ENCODE assay signal across 8 cellular contexts in the genomic region with DNA sequence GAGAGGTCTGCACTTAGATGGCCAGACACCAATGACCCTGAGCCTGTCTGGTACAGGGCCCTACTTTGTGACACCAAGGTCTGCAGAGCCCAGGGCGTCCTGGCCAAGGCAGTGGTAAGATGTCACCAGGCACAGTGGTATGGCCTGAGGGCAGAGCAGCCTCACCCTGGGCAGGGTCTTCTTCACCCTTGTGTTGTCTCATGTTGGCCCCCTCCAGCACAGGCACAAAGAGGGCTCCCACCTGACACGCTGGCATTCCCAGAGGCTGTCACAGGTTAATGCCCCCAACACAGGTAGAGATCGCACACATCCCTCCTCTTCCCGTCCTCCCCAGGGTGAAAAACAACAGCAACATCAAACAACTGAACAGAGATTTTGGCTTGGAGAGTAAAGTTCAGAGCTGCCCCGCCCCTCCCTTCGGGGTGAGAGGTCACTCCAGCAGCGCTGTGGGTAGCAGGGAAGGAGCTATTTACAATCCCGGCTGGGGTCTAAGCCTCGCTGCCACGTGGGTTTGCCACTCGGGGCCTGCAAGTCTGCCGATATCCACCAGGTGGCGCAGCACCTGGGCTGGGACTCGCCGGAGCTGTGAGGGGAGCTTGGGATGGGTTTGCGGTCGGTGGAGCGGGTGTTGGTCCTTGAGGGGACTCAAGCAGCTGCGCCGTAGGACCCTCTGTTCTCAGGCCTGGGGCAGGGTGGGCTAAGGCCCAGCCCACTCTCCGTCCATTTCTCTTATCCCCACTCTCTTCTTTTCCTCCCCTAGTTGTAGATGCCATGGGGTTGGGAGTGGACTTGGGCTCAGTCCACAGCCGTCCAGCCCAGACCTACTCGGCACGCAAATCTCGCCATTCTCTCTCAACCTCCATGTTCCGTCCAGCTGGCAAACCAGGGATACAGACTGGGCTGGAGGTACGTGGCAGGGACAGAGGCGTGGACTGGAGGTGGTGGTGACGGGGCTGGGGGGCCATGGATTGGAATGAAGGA. TPM values are rescaled to one million over a fixed set of nuclear protein-coding genes. Genes with fewer than 3 reads are reported as not detected.
DNase-seq lines count a peak whose midpoint lies in the region; ATAC-seq and TF ChIP-seq lines count a peak whose summit lies in the region.

No MANE protein-coding gene starts in this region.

- no peaks in the 10 kb centered on the region for H3K27me3 ChIP-seq in SU-DHL-6 (ENCODE audit: low read length)
- no peaks in the 10 kb centered on the region for H3K27me3 ChIP-seq in heart right ventricle

- peaks cover 3% of the 10 kb centered on the region for H3K27me3 Mint-ChIP-seq in activated naive CD8-positive, alpha-beta T cell treated with anti-CD3 and anti-CD28 coated beads for 36 hours

- H3K36me3 Mint-ChIP-seq in activated naive CD8-positive, alpha-beta T cell treated with anti-CD3 and anti-CD28 coated beads for 36 hours: no peaks in the 10 kb centered on the region

- H3K4me3 ChIP-seq in SU-DHL-6 (ENCODE audit: insufficient read depth, low read length, poor library complexity, severe bottlenecking): no peak overlapping the region
- H3K4me3 ChIP-seq in heart right ventricle: no peak overlapping the region

- peak overlapping the region; percentile 17; the same call in 1 of the 2 replicates for H3K9ac ChIP-seq in SU-DHL-6 (ENCODE audit: low read length)

- no peak overlapping the region for H3K27ac Mint-ChIP-seq in activated naive CD8-positive, alpha-beta T cell treated with anti-CD3 and anti-CD28 coated beads for 36 hours

- intact Hi-C loops in heart right ventricle (cut with DNase I): loop anchor here in 9 of 10 donors (1.0 to 5.0 kb wide), 8 partner anchors 36 to 79 kb away; a partner anchor contains a TSS

- H3K9me3 Mint-ChIP-seq in activated naive CD8-positive, alpha-beta T cell treated with anti-CD3 and anti-CD28 coated beads for 36 hours: no peaks in the 10 kb centered on the region

- no peaks in the 10 kb centered on the region for H3K9me3 ChIP-seq in SU-DHL-6 (ENCODE audit: insufficient read depth, low read length)
- no peaks in the 10 kb centered on the region for H3K9me3 ChIP-seq in heart right ventricle

- H3K4me1 ChIP-seq in heart right ventricle: peaks cover 0 to 31% (median 21%) of the 10 kb centered on the region in 9 donors

- peak overlapping the region; percentile 94 for H2AFZ ChIP-seq in SU-DHL-6 (ENCODE audit: low read depth, low read length, severe bottlenecking)

- H3K27ac ChIP-seq in SU-DHL-6 (ENCODE audit: low read depth, low read length) (no peak overlapping the region), heart right ventricle (no peak overlapping the region)

- H3F3A ChIP-seq in SU-DHL-6 (ENCODE audit: insufficient read depth): no peaks in the 10 kb centered on the region

- DNase-seq in GM03348 (ENCODE audit: low spot score) (peak; percentile 86), NCI-H1092 (lab: John Stamatoyannopoulos, UW) (peak; percentile 77), heart right ventricle (peak; percentile 79 to 84), putamen (ENCODE audit: low spot score) (peak; percentile 62)
- DNase-seq in activated naive CD8-positive, alpha-beta T cell treated with anti-CD3 and anti-CD28 coated beads for 36 hours: peak; percentile 82

- no peaks in the 10 kb centered on the region for H3K9me2 ChIP-seq in SU-DHL-6 (replicated peaks; ENCODE audit: insufficient read depth, low read length)

- TF ChIP-seq CTCF in SU-DHL-6 (IDR thresholded peaks at IDR 0.05; ENCODE audit: insufficient read depth, low read length, poor library complexity, severe bottlenecking) (peak; percentile 84), heart right ventricle (IDR thresholded peaks at IDR 0.05) (peak; percentile 94 to 99 (median 99))

- peak overlapping the region; percentile 27 for H3K4me2 ChIP-seq in SU-DHL-6 (ENCODE audit: low read depth, low read length, poor library complexity, severe bottlenecking)

- no peaks in the 10 kb centered on the region for H3K36me3 ChIP-seq in SU-DHL-6 (ENCODE audit: low read length)
- H3K36me3 ChIP-seq in heart right ventricle: no peaks in the 10 kb centered on the region

- no peaks in the 10 kb centered on the region for H3K79me2 ChIP-seq in SU-DHL-6 (ENCODE audit: insufficient read depth, low read length)

- H3K4me1 Mint-ChIP-seq in activated naive CD8-positive, alpha-beta T cell treated with anti-CD3 and anti-CD28 coated beads for 36 hours: peaks cover 3% of the 10 kb centered on the region

- H3K4me3 Mint-ChIP-seq in activated naive CD8-positive, alpha-beta T cell treated with anti-CD3 and anti-CD28 coated beads for 36 hours: no peak overlapping the region

- ATAC-seq in heart right ventricle: peak; percentile 37 to 74 (median 62)
- no peak for ATAC-seq in GM21619 (IDR thresholded peaks at IDR 0.05; ENCODE audit: unreplicated experiment)
- no peak for ATAC-seq in GM21723 (IDR thresholded peaks at IDR 0.05; ENCODE audit: unreplicated experiment)

- 24 to 27% methylated on average over 29 of the region's 29 CpGs for WGBS in heart right ventricle, 2 donors

- H4K20me1 ChIP-seq in SU-DHL-6 (ENCODE audit: low read depth, low read length): no peaks in the 10 kb centered on the region

RNA-seq across cellular contexts. Expression of a gene that starts 12.7 kb away (rescaled TPM):
- total RNA-seq in activated naive CD8-positive, alpha-beta T cell treated with anti-CD3 and anti-CD28 coated beads for 36 hours: 1 to 10 TPM; 4.5 to 4.6 TPM
- total RNA-seq in heart right ventricle: 1 to 10 TPM in 1 of 10 donors, under 1 TPM in 8, not detected in 1; 0.23 to 1.9 (median 0.46) TPM
- 1 to 10 TPM in 1 of 2 donors, under 1 TPM in 1; 0.95 to 1.8 TPM for polyA plus RNA-seq in heart right ventricle

RNA-seq across cellular contexts. Expression of a gene that starts 27.8 kb away (rescaled TPM):
- total RNA-seq in activated naive CD8-positive, alpha-beta T cell treated with anti-CD3 and anti-CD28 coated beads for 36 hours: 1 to 10 TPM; 2.1 to 2.5 TPM
- total RNA-seq in heart right ventricle: 1 to 10 TPM in 8 of 10 donors, under 1 TPM in 2; 0.49 to 2.8 (median 1.8) TPM
- 1 to 10 TPM; 4.2 to 5.4 TPM for polyA plus RNA-seq in heart right ventricle

RNA-seq across cellular contexts. Expression of a gene that starts 36.3 kb away (rescaled TPM):
- under 1 TPM; 0.49 to 0.74 TPM for total RNA-seq in activated naive CD8-positive, alpha-beta T cell treated with anti-CD3 and anti-CD28 coated beads for 36 hours
- 10 to 100 TPM; 28.9 to 50.0 (median 35.6) TPM for total RNA-seq in heart right ventricle
- 100 to 1,000 TPM in 1 of 2 donors, 10 to 100 TPM in 1; 44.2 to 104 TPM for polyA plus RNA-seq in heart right ventricle

RNA-seq across cellular contexts. Expression of a gene that starts 40.2 kb away (rescaled TPM):
- 10 to 100 TPM; 31.6 to 32.5 TPM for total RNA-seq in activated naive CD8-positive, alpha-beta T cell treated with anti-CD3 and anti-CD28 coated beads for 36 hours
- total RNA-seq in heart right ventricle: 100 to 1,000 TPM in 1 of 10 donors, 10 to 100 TPM in 9; 46.7 to 146 (median 58.5) TPM
- 100 to 1,000 TPM; 144 to 305 TPM for polyA plus RNA-seq in heart right ventricle

RNA-seq across cellular contexts. Expression of a gene that starts 44.3 kb away (rescaled TPM):
- 10 to 100 TPM; 50.6 to 51.3 TPM for total RNA-seq in activated naive CD8-positive, alpha-beta T cell treated with anti-CD3 and anti-CD28 coated beads for 36 hours
- 10 to 100 TPM in 2 of 10 donors, 1 to 10 TPM in 8; 5.5 to 16.8 (median 7.9) TPM for total RNA-seq in heart right ventricle
- polyA plus RNA-seq in heart right ventricle: 10 to 100 TPM; 23.2 to 33.7 TPM

Comparison
In these comparisons a context has a peak if more than half of its experiments do, and no peak if none do; other contexts are left out.
1. ATAC-seq: peak in heart right ventricle (8 of 8); none in GM21619 (single experiment) and GM21723 (single experiment).
2. RNA of a gene that starts 36.3 kb away (total RNA-seq): 28.9 to 50.0 TPM in heart right ventricle; 0.49 to 0.74 TPM in activated naive CD8-positive, alpha-beta T cell treated with anti-CD3 and anti-CD28 coated beads for 36 hours; every median in the first group is over 10 times any median in the second.
3. Peak in every context shown above with its lines, with median percentiles within 50 percentile points of each other: DNase-seq.